In genomic region chr19:18469245-18470107, GRCh38 we compare ENCODE assay signal across 8 cellular contexts. TPM values are rescaled to one million over a fixed set of nuclear protein-coding genes. Genes with fewer than 3 reads are reported as not detected.
DNase-seq lines count a peak whose midpoint lies in the region; ATAC-seq, FAIRE-seq and TF ChIP-seq lines count a peak whose summit lies in the region.

No MANE protein-coding gene starts in this region.

- H3K27me3 ChIP-seq in bronchial epithelial cell (ENCODE audit: control insufficient read depth, insufficient read depth, low read length) (no peaks in the 10 kb centered on the region), keratinocyte (ENCODE audit: control insufficient read depth, extremely low read depth, insufficient read depth, low read length) (no peaks in the 10 kb centered on the region)

- ATAC-seq in GM18868 (IDR thresholded peaks at IDR 0.05; ENCODE audit: unreplicated experiment) (no peak), HG03039 (IDR thresholded peaks at IDR 0.05; ENCODE audit: unreplicated experiment) (no peak)

- FAIRE-seq in bronchial epithelial cell (lab: Jason Lieb, UNC) (no peak), keratinocyte (lab: Jason Lieb, UNC) (no peak)

- H3K9ac ChIP-seq in keratinocyte (ENCODE audit: control insufficient read depth, extremely low read depth, insufficient read depth, low read length), result no peak overlapping the region

- peaks cover 36% of the 10 kb centered on the region for H4K20me1 ChIP-seq in keratinocyte (ENCODE audit: control insufficient read depth, extremely low read depth, insufficient read depth, low read length)

- H3K4me2 ChIP-seq in keratinocyte (ENCODE audit: control insufficient read depth, extremely low read depth, insufficient read depth, low read depth, low read length), result no peak overlapping the region

- H3K36me3 ChIP-seq in bronchial epithelial cell (ENCODE audit: control insufficient read depth, insufficient read depth, low read length) (peaks cover 18% of the 10 kb centered on the region), keratinocyte (ENCODE audit: control insufficient read depth in 2 of 2, extremely low read depth in 1 of 2, insufficient read depth in 2 of 2, low read length in 2 of 2) (peaks cover 20 to 27% of the 10 kb centered on the region in 2 experiments)

- H2AFZ ChIP-seq in keratinocyte (ENCODE audit: control insufficient read depth, low read length), result no peak overlapping the region

- in situ Hi-C loops in Caki2 (cut with HindIII; ENCODE audit: low pct_unique_long_range_greater_than_20kb, low sequenced_read_pairs), result no loop called here

- H3K79me2 ChIP-seq in keratinocyte (ENCODE audit: control insufficient read depth, insufficient read depth, low read length), result peaks cover 63% of the 10 kb centered on the region

- dilution Hi-C loops in keratinocyte (cut with MboI; ENCODE audit: extremely low pct_ligation_motif_present, low sequenced_read_pairs), result no loop called here

- DNase-seq in Caki2 (ENCODE audit: low read depth) (peak; percentile 80), UCSD-AML1 (lab: John Stamatoyannopoulos, UW; ENCODE audit: unreplicated experiment) (peak; percentile 54), bronchial epithelial cell (ENCODE audit: low read depth) (no peak), keratinocyte (ENCODE audit: low read depth, low spot score) (no peak)
- DNase-seq in stimulated activated CD4-positive, alpha-beta T cell treated with anti-CD3 and anti-CD28 coated beads, Interleukin-2, amount 100 ng/mL, for 4 hours (ENCODE audit: low read depth), result peak; percentile 21

- no peak overlapping the region for H3K27ac ChIP-seq in keratinocyte (ENCODE audit: control insufficient read depth, insufficient read depth, low read length)

- H3K4me3 ChIP-seq in bronchial epithelial cell (ENCODE audit: low read depth, low read length) (no peak overlapping the region), keratinocyte (ENCODE audit: control insufficient read depth in 2 of 3, extremely low read depth in 1 of 3, insufficient read depth in 2 of 3, low read depth in 1 of 3, low read length in 3 of 3) (no peak overlapping the region)

- H3K9me3 ChIP-seq in keratinocyte (ENCODE audit: control insufficient read depth, low read depth, low read length), result no peaks in the 10 kb centered on the region

- peaks cover 7% of the 10 kb centered on the region for H3K4me1 ChIP-seq in keratinocyte (ENCODE audit: control insufficient read depth, extremely low read depth, insufficient read depth, low read length)

- H3K9me1 ChIP-seq in keratinocyte (ENCODE audit: control insufficient read depth, extremely low read depth, insufficient read depth, low read length), result no peaks in the 10 kb centered on the region

- peak; percentile 43; the same call in 1 of the 2 replicates for TF ChIP-seq RAD21 in Ishikawa (IDR thresholded peaks at IDR 0.05; ENCODE audit: low read depth)

- TF ChIP-seq CTCF in bronchial epithelial cell (IDR thresholded peaks at IDR 0.05; ENCODE audit: insufficient read depth, low read length, severe bottlenecking) (peak; percentile 89), keratinocyte (optimal IDR thresholded peaks at IDR 0.05 in 1 of 3, IDR thresholded peaks at IDR 0.05 in 1 of 3, conservative IDR thresholded peaks at IDR 0.05 in 1 of 3; ENCODE audit: extremely low read depth in 1 of 3, insufficient read depth in 2 of 3, low read length in 3 of 3) (peak; percentile 73 to 81 (median 79))

- no peak for TF ChIP-seq EP300 in Ishikawa (IDR thresholded peaks at IDR 0.05; ENCODE audit: borderline replicate concordance)

TF ChIP-seq in Ishikawa, 13 proteins besides CTCF, POLR2A, EP300 and RAD21:
- no peak for TF ChIP-seq CREB1 (IDR thresholded peaks at IDR 0.05; ENCODE audit: low read depth)
- no peak for TF ChIP-seq YY1 (IDR thresholded peaks at IDR 0.05; ENCODE audit: low read depth)
- no peak for TF ChIP-seq MAX (IDR thresholded peaks at IDR 0.05)
- no peak for TF ChIP-seq REST (IDR thresholded peaks at IDR 0.05; ENCODE audit: low read depth)
- no peak for TF ChIP-seq CEBPB (IDR thresholded peaks at IDR 0.05)
- TF ChIP-seq TAF1 (IDR thresholded peaks at IDR 0.05; ENCODE audit: low read depth), result no peak
- TF ChIP-seq TCF12 (IDR thresholded peaks at IDR 0.05; ENCODE audit: low read depth), result no peak
- TF ChIP-seq TEAD4 (IDR thresholded peaks at IDR 0.05), result no peak
- no peak for TF ChIP-seq EGR1 (IDR thresholded peaks at IDR 0.05)
- TF ChIP-seq ZBTB7A (IDR thresholded peaks at IDR 0.05; ENCODE audit: low read depth), result no peak
- TF ChIP-seq USF1 (IDR thresholded peaks at IDR 0.05), result no peak
- TF ChIP-seq NFIC (IDR thresholded peaks at IDR 0.05), result no peak
- TF ChIP-seq FOXM1 (IDR thresholded peaks at IDR 0.05; ENCODE audit: borderline replicate concordance, low read depth), result no peak

RNA-seq across cellular contexts. Expression of gene ISYNA1, which starts 31.5 kb away (rescaled TPM):
- 118 and 155 TPM in 2 replicates for total RNA-seq in Caki2 (2014; rRNA removed; shearing (Covaris generic); ENCODE audit: low replicate concordance)
- 6.7 and 15.3 TPM in 2 replicates for total RNA-seq in bronchial epithelial cell
- polyA plus RNA-seq in keratinocyte, result 3.5 to 8.3 TPM (median 7.0 TPM) in 3 replicates
- polyA plus RNA-seq in keratinocyte (2011; ENCODE audit: low read depth), result 0.60 TPM
- polyA plus RNA-seq in keratinocyte (2011; cell fraction: cytosol; rRNA removed), result 3.1 and 7.3 TPM in 2 replicates
- polyA plus RNA-seq in keratinocyte (2011; cell fraction: nucleus; rRNA removed), result 17.4 and 28.2 TPM in 2 replicates
- 7.7 and 10.7 TPM in 2 replicates for polyA plus RNA-seq in keratinocyte (2012; ENCODE audit: low replicate concordance)
- 3.3 to 6.8 TPM (median 5.9 TPM) in 3 replicates for polyA minus RNA-seq in keratinocyte
- polyA minus RNA-seq in keratinocyte (2011; cell fraction: cytosol; rRNA and poly(A)+ RNA removed), result 15.5 TPM
- polyA minus RNA-seq in keratinocyte (2011; cell fraction: nucleus; rRNA and poly(A)+ RNA removed), result 6.5 and 8.8 TPM in 2 replicates

RNA-seq across cellular contexts. Expression of gene SSBP4, which starts 50.3 kb away (rescaled TPM):
- 87.5 and 106 TPM in 2 replicates for total RNA-seq in Caki2 (2014; rRNA removed; shearing (Covaris generic); ENCODE audit: low replicate concordance)
- total RNA-seq in bronchial epithelial cell, result 13.2 and 17.1 TPM in 2 replicates
- 7.5 to 11.3 TPM (median 10.8 TPM) in 3 replicates for polyA plus RNA-seq in keratinocyte
- polyA plus RNA-seq in keratinocyte (2011; ENCODE audit: low read depth), result 3.6 TPM
- 4.1 and 15.9 TPM in 2 replicates for polyA plus RNA-seq in keratinocyte (2011; cell fraction: cytosol; rRNA removed)
- polyA plus RNA-seq in keratinocyte (2011; cell fraction: nucleus; rRNA removed), result 12.5 and 15.5 TPM in 2 replicates
- polyA plus RNA-seq in keratinocyte (2012; ENCODE audit: low replicate concordance), result 10.1 and 20.9 TPM in 2 replicates
- 2.2 to 9.2 TPM (median 4.5 TPM) in 3 replicates for polyA minus RNA-seq in keratinocyte
- polyA minus RNA-seq in keratinocyte (2011; cell fraction: cytosol; rRNA and poly(A)+ RNA removed), result 34.0 TPM
- 10.2 and 19.3 TPM in 2 replicates for polyA minus RNA-seq in keratinocyte (2011; cell fraction: nucleus; rRNA and poly(A)+ RNA removed)

RNA-seq across cellular contexts. Expression of gene ELL, which starts 52.4 kb away (rescaled TPM):
- 8.4 and 26.0 TPM in 2 replicates for total RNA-seq in Caki2 (2014; rRNA removed; shearing (Covaris generic); ENCODE audit: low replicate concordance)
- 9.7 and 13.8 TPM in 2 replicates for total RNA-seq in bronchial epithelial cell
- 4.4 to 8.3 TPM (median 6.8 TPM) in 3 replicates for polyA plus RNA-seq in keratinocyte
- 8.1 TPM for polyA plus RNA-seq in keratinocyte (2011; ENCODE audit: low read depth)
- polyA plus RNA-seq in keratinocyte (2011; cell fraction: cytosol; rRNA removed), result 2.9 and 7.0 TPM in 2 replicates
- polyA plus RNA-seq in keratinocyte (2011; cell fraction: nucleus; rRNA removed), result 12.9 and 16.9 TPM in 2 replicates
- polyA plus RNA-seq in keratinocyte (2012; ENCODE audit: low replicate concordance), result 10.4 and 11.5 TPM in 2 replicates
- 6.4 to 31.5 TPM (median 7.2 TPM) in 3 replicates for polyA minus RNA-seq in keratinocyte
- polyA minus RNA-seq in keratinocyte (2011; cell fraction: cytosol; rRNA and poly(A)+ RNA removed), result 16.9 TPM
- 18.4 and 19.1 TPM in 2 replicates for polyA minus RNA-seq in keratinocyte (2011; cell fraction: nucleus; rRNA and poly(A)+ RNA removed)

Comparison
In these comparisons a context has a peak if more than half of its experiments do, and no peak if none do; other contexts are left out.
1. DNase-seq: peak in Caki2 (single experiment), UCSD-AML1 (single experiment) and stimulated activated CD4-positive, alpha-beta T cell treated with anti-CD3 and anti-CD28 coated beads, Interleukin-2, amount 100 ng/mL, for 4 hours (single experiment); none in bronchial epithelial cell (single experiment) and keratinocyte (single experiment).